Comparison of ENCODE assay signal across 8 cellular contexts in the genomic region with DNA sequence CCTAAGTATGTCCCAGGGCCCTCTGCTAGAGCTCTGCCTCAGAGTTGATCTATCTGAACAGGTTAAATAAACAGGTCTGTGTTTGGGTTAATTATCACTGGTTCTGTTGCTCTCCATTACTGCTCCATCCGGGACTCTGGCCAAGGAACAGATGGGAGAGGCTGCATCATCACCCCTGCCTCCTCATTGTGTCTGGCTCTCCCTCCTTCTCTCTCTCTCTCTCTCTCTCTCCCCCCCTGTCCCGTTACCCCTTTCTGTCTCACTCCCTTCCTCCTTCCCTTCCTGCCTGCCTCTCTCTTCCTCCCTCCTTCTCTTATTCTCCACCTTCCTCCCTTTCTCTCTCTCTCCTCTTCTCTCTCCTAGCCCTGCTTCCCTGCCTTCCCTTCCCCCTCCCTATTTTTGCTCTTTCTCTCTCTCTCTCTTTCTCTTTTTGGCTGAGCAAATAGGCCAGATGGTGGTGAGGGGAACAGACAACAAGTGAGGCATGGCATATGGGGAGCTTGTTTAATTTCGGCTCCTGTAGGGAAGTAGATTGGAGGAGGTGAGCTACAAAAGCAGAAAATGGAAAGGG.
DNase-seq lines count a peak whose midpoint lies in the region; ATAC-seq and TF ChIP-seq lines count a peak whose summit lies in the region.

No MANE protein-coding gene starts in this region.

- no peaks in the 10 kb centered on the region for H3K9me3 ChIP-seq in muscle layer of colon (ENCODE audit: low read length)

- no peaks in the 10 kb centered on the region for H3K27me3 ChIP-seq in muscle layer of colon (ENCODE audit: control insufficient read depth in 1 of 2, insufficient read depth in 2 of 2, low read length in 2 of 2)

- peak overlapping the region; percentile 81 for H3K27ac ChIP-seq in muscle layer of colon (ENCODE audit: low read depth, low read length)

- no peak for ATAC-seq in HG03045 (IDR thresholded peaks at IDR 0.05; ENCODE audit: unreplicated experiment)
- ATAC-seq in GM18519 (IDR thresholded peaks at IDR 0.05; ENCODE audit: low FRiP score, unreplicated experiment), result no peak

- H3K36me3 ChIP-seq in muscle layer of colon (ENCODE audit: insufficient read depth, low read length), result no peaks in the 10 kb centered on the region

- DNase-seq in AG10803 (ENCODE audit: low read depth), result peak; percentile 79
- peak; percentile 70 for DNase-seq in NCI-H2029 treated with DMSO at 0.1 percent for 48 hours (lab: John Stamatoyannopoulos, UW)
- peak; percentile 71 to 93 for DNase-seq in cerebellar nuclear complex (lab: John Stamatoyannopoulos, UW)
- DNase-seq in stimulated activated naive CD4-positive, alpha-beta T cell treated with Interleukin-2 at 50 U/mL for 16 hours (lab: John Stamatoyannopoulos, UW), result no peak
- no peak for DNase-seq in GDM1 (lab: John Stamatoyannopoulos, UW)

- no peak overlapping the region for H3K4me3 ChIP-seq in AG10803 (ENCODE audit: low read length)
- H3K4me3 ChIP-seq in muscle layer of colon (ENCODE audit: low read depth in 1 of 2, low read length in 2 of 2), result no peak overlapping the region

- H3K9ac ChIP-seq in muscle layer of colon (ENCODE audit: low read length), result peak overlapping the region; percentile 11

- H3K4me1 ChIP-seq in muscle layer of colon (ENCODE audit: insufficient read depth, low read length), result peaks cover 59% of the 10 kb centered on the region

- no peak for TF ChIP-seq CTCF in AG10803 (conservative IDR thresholded peaks at IDR 0.05; ENCODE audit: low read length)

Comparison
In these comparisons a context has a peak if more than half of its experiments do, and no peak if none do; other contexts are left out.
1. DNase-seq: peak in AG10803 (single experiment), NCI-H2029 treated with DMSO at 0.1 percent for 48 hours (single experiment) and cerebellar nuclear complex (2 of 2); none in stimulated activated naive CD4-positive, alpha-beta T cell treated with Interleukin-2 at 50 U/mL for 16 hours (single experiment) and GDM1 (single experiment).